Comparison of ENCODE assay signal across 1 cellular context in the genomic region with DNA sequence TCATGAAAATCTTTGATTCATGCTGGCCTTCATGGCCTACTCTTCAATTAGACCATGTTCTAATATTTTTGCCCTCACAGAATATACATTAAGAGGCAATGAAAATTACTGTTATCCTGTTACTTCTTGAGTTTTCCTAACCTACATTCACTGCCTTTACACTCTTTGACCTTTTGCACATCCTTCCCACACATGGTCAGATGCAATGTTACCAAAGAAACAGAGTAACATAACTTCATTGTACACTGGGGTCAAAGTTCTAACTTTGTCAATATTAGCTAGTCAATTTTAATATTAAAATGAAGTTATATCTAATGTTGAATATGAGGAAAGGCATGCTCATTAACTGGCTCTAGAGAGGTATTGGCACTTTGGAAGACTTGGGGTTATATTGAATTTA.
TF ChIP-seq lines count a peak whose summit lies in the region.

No MANE protein-coding gene starts in this region.

TF ChIP-seq in HepG2, 621 proteins besides CTCF, POLR2A, EP300 and RAD21 (continued from another document):
- TF ChIP-seq ZBTB8A (CRISPR knock-in tag; IDR thresholded peaks at IDR 0.05; ENCODE audit: borderline replicate concordance, low read depth): no peak
- TF ChIP-seq, protein P1, sequence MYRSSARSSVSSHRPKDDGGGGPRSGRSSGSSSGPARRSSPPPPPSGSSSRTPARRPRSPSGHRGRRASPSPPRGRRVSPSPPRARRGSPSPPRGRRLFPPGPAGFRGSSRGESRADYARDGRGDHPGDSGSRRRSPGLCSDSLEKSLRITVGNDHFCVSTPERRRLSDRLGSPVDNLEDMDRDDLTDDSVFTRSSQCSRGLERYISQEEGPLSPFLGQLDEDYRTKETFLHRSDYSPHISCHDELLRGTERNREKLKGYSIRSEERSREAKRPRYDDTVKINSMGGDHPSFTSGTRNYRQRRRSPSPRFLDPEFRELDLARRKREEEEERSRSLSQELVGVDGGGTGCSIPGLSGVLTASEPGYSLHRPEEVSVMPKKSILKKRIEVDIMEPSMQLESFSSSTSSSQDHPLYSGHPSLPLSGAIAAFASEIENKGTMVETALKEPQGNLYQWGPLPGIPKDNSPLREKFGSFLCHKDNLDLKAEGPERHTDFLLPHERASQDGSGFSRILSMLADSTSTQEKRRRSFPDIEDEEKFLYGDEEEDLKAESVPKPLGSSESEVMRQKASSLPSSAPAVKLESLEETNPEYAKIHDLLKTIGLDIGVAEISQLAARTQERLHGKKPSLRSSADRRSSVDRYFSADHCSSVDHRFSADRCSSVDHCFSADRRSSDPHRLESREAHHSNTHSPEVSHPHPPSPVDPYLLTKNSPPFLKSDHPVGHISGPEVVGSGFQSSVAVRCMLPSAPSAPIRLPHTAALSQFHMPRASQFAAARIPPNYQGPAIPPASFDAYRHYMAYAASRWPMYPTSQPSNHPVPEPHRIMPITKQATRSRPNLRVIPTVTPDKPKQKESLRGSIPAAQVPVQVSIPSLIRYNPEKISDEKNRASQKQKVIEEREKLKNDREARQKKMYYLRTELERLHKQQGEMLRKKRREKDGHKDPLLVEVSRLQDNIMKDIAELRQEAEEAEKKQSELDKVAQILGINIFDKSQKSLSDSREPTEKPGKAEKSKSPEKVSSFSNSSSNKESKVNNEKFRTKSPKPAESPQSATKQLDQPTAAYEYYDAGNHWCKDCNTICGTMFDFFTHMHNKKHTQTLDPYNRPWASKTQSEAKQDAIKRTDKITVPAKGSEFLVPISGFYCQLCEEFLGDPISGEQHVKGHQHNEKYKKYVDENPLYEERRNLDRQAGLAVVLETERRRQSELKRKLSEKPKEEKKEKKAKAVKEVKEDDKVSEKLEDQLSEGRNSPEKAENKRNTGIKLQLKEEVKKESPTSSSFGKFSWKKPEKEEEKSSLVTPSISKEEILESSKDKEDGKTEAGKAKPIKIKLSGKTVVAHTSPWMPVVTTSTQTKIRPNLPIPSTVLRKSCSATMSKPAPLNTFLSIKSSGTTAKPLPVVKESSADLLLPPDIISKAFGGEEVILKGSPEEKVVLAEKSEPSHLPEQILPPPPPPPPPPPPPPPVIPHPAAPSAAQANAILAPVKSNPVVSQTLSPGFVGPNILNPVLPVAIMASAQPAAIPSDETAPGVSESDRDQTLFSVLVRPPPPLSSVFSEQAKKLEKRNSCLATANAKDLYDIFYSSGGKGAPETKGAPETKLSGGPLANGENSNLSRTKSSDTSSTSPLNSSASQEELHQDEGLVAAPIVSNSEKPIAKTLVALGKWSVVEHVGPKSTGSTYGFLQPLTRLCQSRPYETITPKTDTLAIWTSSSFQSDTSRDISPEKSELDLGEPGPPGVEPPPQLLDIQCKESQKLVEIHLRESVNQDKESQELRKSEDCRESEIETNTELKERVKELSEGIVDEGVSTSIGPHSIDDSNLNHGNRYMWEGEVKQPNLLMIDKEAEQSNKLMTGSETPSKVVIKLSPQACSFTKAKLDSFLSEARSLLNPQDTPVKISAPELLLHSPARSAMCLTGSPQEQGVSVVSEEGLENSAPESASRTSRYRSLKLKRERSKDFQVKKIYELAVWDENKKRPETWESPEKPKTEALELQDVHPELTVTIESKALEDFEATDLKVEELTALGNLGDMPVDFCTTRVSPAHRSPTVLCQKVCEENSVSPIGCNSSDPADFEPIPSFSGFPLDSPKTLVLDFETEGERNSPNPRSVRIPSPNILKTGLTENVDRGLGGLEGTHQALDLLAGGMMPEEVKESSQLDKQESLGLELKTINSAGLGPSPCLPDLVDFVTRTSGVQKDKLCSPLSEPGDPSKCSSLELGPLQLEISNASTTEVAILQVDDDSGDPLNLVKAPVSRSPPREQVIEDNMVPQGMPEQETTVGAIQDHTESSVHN (CRISPR knock-in tag; IDR thresholded peaks at IDR 0.05): no peak
- TF ChIP-seq GATA4 (IDR thresholded peaks at IDR 0.05; ENCODE audit: borderline replicate concordance, low read depth): no peak
- TF ChIP-seq RELA (CRISPR knock-in tag; IDR thresholded peaks at IDR 0.05): no peak
- no peak for TF ChIP-seq ZSCAN9 (CRISPR knock-in tag; IDR thresholded peaks at IDR 0.05; ENCODE audit: borderline replicate concordance)
- no peak for TF ChIP-seq FOXA1 (IDR thresholded peaks at IDR 0.05)
- TF ChIP-seq FOXA1 (CRISPR knock-in tag; IDR thresholded peaks at IDR 0.05): no peak
- no peak for TF ChIP-seq ZNF335 (CRISPR knock-in tag; IDR thresholded peaks at IDR 0.05)
- no peak for TF ChIP-seq TARDBP (CRISPR knock-in tag; IDR thresholded peaks at IDR 0.05)
- TF ChIP-seq, protein P2, sequence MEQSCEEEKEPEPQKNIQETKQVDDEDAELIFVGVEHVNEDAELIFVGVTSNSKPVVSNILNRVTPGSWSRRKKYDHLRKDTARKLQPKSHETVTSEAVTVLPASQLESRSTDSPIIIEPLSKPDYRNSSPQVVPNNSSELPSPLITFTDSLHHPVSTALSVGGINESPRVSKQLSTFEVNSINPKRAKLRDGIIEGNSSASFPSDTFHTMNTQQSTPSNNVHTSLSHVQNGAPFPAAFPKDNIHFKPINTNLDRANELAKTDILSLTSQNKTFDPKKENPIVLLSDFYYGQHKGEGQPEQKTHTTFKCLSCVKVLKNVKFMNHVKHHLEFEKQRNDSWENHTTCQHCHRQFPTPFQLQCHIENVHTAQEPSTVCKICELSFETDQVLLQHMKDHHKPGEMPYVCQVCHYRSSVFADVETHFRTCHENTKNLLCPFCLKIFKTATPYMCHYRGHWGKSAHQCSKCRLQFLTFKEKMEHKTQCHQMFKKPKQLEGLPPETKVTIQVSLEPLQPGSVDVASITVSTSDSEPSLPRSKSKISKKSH (CRISPR knock-in tag; IDR thresholded peaks at IDR 0.05; ENCODE audit: borderline replicate concordance): no peak
